In the genomic region with DNA sequence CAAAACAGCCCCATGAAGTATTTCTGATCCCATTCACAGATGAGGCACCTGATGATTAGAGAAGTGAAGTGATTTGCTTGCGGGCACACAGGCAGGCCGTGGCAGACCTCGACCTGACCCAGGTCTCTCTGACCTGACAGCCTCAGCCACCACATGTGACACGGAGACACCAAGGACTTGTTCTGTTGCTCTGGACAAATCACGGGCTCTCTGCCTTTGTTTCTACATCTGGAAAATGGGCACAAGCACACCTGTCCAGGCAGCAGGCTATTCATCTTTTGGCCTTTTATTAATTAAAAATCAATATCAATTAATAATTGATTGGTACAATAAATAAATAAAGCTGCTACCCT, we compare ENCODE assay signal across 1 cellular context.
TF ChIP-seq lines count a peak whose summit lies in the region.

No MANE protein-coding gene starts in this region.

TF ChIP-seq in liver, 16 proteins besides CTCF, POLR2A, EP300 and RAD21 (continued from another document):
- TF ChIP-seq NR2F2 (IDR thresholded peaks at IDR 0.05) (no peak), RXRA (IDR thresholded peaks at IDR 0.05) (peak in 1 of 2 donors; percentile 64), EGR1 (IDR thresholded peaks at IDR 0.05; ENCODE audit: low read depth in 2 of 2) (no peak), HNF4A (conservative IDR thresholded peaks at IDR 0.05) (peak; percentile 13 to 54), SP1 (IDR thresholded peaks at IDR 0.05) (no peak), YY1 (IDR thresholded peaks at IDR 0.05) (no peak)
- TF ChIP-seq, protein P1, sequence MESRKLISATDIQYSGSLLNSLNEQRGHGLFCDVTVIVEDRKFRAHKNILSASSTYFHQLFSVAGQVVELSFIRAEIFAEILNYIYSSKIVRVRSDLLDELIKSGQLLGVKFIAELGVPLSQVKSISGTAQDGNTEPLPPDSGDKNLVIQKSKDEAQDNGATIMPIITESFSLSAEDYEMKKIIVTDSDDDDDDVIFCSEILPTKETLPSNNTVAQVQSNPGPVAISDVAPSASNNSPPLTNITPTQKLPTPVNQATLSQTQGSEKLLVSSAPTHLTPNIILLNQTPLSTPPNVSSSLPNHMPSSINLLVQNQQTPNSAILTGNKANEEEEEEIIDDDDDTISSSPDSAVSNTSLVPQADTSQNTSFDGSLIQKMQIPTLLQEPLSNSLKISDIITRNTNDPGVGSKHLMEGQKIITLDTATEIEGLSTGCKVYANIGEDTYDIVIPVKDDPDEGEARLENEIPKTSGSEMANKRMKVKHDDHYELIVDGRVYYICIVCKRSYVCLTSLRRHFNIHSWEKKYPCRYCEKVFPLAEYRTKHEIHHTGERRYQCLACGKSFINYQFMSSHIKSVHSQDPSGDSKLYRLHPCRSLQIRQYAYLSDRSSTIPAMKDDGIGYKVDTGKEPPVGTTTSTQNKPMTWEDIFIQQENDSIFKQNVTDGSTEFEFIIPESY (IDR thresholded peaks at IDR 0.05): no peak
TF ChIP-seq in liver: peak in this region for 2.
